ENCODE assay signal across 8 cellular contexts in genomic region chr17:48611213-48611612, GRCh38. TPM values are rescaled to one million over a fixed set of nuclear protein-coding genes. Genes with fewer than 3 reads are reported as not detected.
A peak's percentile ranks its signal among the peaks of the same experiment; 100 is the strongest.
DNase-seq lines count a peak whose midpoint lies in the region; ATAC-seq and TF ChIP-seq lines count a peak whose summit lies in the region.

No MANE protein-coding gene starts in this region.

- H3K27me3 ChIP-seq in WERI-Rb-1 (ENCODE audit: insufficient read depth, low read depth, severe bottlenecking) (peaks cover 73% of the 10 kb centered on the region), upper lobe of right lung (peaks cover 95% of the 10 kb centered on the region)

- peak overlapping the region; percentile 91 for H3K4me3 ChIP-seq in WERI-Rb-1 (ENCODE audit: low read depth, low read length)
- peak overlapping the region; percentile 64 for H3K4me3 ChIP-seq in upper lobe of right lung

- H3K9me3 ChIP-seq in WERI-Rb-1 (ENCODE audit: severe bottlenecking) (no peaks in the 10 kb centered on the region), upper lobe of right lung (no peaks in the 10 kb centered on the region)

- H3K27me3 Mint-ChIP-seq in activated naive CD4-positive, alpha-beta T cell treated with anti-CD3 and anti-CD28 coated beads for 36 hours (ENCODE audit: low read depth): peaks cover 74% of the 10 kb centered on the region

- H3K27ac ChIP-seq in WERI-Rb-1 (peak overlapping the region; percentile 59), upper lobe of right lung (peak overlapping the region; percentile 78)

- peak overlapping the region; percentile 89 for H3K4me3 Mint-ChIP-seq in activated naive CD4-positive, alpha-beta T cell treated with anti-CD3 and anti-CD28 coated beads for 36 hours

- TF ChIP-seq CTCF in WERI-Rb-1 (IDR thresholded peaks at IDR 0.05; ENCODE audit: low read depth, low read length): no peak
- no peak for TF ChIP-seq CTCF in upper lobe of right lung (IDR thresholded peaks at IDR 0.05)
- no peak for TF ChIP-seq CTCF in GM20000 (IDR thresholded peaks at IDR 0.05; ENCODE audit: extremely low read depth, missing control alignments)

- H3K9me3 Mint-ChIP-seq in activated naive CD4-positive, alpha-beta T cell treated with anti-CD3 and anti-CD28 coated beads for 36 hours: no peaks in the 10 kb centered on the region

- peaks cover 29% of the 10 kb centered on the region for H3K4me1 ChIP-seq in upper lobe of right lung

- intact Hi-C loops in activated naive CD4-positive, alpha-beta T cell treated with anti-CD3 and anti-CD28 coated beads for 36 hours (cut with micrococcal nuclease): loop anchor here (5.0 kb wide), 1 partner anchor 111 kb away; the partner anchor contains the start of genes PRAC1 and PRAC2
- intact Hi-C loops in left colon (cut with DNase I, micrococcal nuclease) (no loop called here), upper lobe of right lung (cut with DNase I) (loop anchor here (10.0 kb wide), 1 partner anchor 266 kb away; no protein-coding TSS in a partner anchor)

- H3K27ac Mint-ChIP-seq in activated naive CD4-positive, alpha-beta T cell treated with anti-CD3 and anti-CD28 coated beads for 36 hours: no peak overlapping the region

- H3K4me1 Mint-ChIP-seq in activated naive CD4-positive, alpha-beta T cell treated with anti-CD3 and anti-CD28 coated beads for 36 hours (ENCODE audit: low read depth): peaks cover 34% of the 10 kb centered on the region

- CTCF ChIA-PET in activated naive CD4-positive, alpha-beta T cell treated with anti-CD3 and anti-CD28 coated beads for 36 hours (lab: Charles Lee): no interaction called here

- peak; percentile 14 for ATAC-seq in left colon
- peak; percentile 11 for ATAC-seq in upper lobe of right lung
- no peak for ATAC-seq in HG02870 (IDR thresholded peaks at IDR 0.05; ENCODE audit: unreplicated experiment)

- no peak for DNase-seq in activated naive CD4-positive, alpha-beta T cell treated with anti-CD3 and anti-CD28 coated beads for 36 hours
- no peak for DNase-seq in activated naive CD4-positive, alpha-beta T cell treated with anti-CD3 and anti-CD28 coated beads, Interleukin-2, amount 50 U/mL, for 16 hours
- DNase-seq in WERI-Rb-1 (no peak), left colon (peak in 1 of 2 donors; percentile 54), upper lobe of right lung (no peak), NOMO-1 (lab: John Stamatoyannopoulos, UW; ENCODE audit: unreplicated experiment in 2 of 2) (no peak), GM20000 (ENCODE audit: low spot score) (no peak)

- no peaks in the 10 kb centered on the region for H3K36me3 Mint-ChIP-seq in activated naive CD4-positive, alpha-beta T cell treated with anti-CD3 and anti-CD28 coated beads for 36 hours (ENCODE audit: low read depth)

- no peaks in the 10 kb centered on the region for H3K36me3 ChIP-seq in WERI-Rb-1
- H3K36me3 ChIP-seq in upper lobe of right lung: no peaks in the 10 kb centered on the region

RNA-seq across cellular contexts. Expression of gene HOXB7, which starts 0.4 kb away (rescaled TPM):
- total RNA-seq in activated naive CD4-positive, alpha-beta T cell treated with anti-CD3 and anti-CD28 coated beads for 36 hours: under 1 TPM in 1 of 2 experiments, not detected in 1; 0.29 TPM
- 10 to 100 TPM; 26.6 to 30.2 TPM for total RNA-seq in left colon
- total RNA-seq in upper lobe of right lung: 1.2 TPM

RNA-seq across cellular contexts. Expression of gene HOXB8, which starts 3.9 kb away (rescaled TPM):
- not detected for total RNA-seq in activated naive CD4-positive, alpha-beta T cell treated with anti-CD3 and anti-CD28 coated beads for 36 hours
- total RNA-seq in left colon (1 to 10 TPM; 6.3 TPM), upper lobe of right lung (1.0 TPM)

RNA-seq across cellular contexts. Expression of gene HOXB6, which starts 6.4 kb away (rescaled TPM):
- not detected for total RNA-seq in activated naive CD4-positive, alpha-beta T cell treated with anti-CD3 and anti-CD28 coated beads for 36 hours
- total RNA-seq in left colon (10 to 100 TPM; 39.3 to 43.3 TPM), upper lobe of right lung (4.9 TPM)

RNA-seq across cellular contexts. Expression of gene HOXB9, which starts 14.9 kb away (rescaled TPM):
- 1 to 10 TPM; 6.7 to 6.9 TPM for total RNA-seq in activated naive CD4-positive, alpha-beta T cell treated with anti-CD3 and anti-CD28 coated beads for 36 hours
- total RNA-seq in left colon (10 to 100 TPM; 35.9 to 59.2 TPM), upper lobe of right lung (not detected)

RNA-seq across cellular contexts. Expression of gene HOXB5, which starts 17.6 kb away (rescaled TPM):
- total RNA-seq in activated naive CD4-positive, alpha-beta T cell treated with anti-CD3 and anti-CD28 coated beads for 36 hours: not detected
- total RNA-seq in left colon (10 to 100 TPM; 14.5 to 16.4 TPM), upper lobe of right lung (4.4 TPM)

Comparison
In these comparisons a context has a peak if more than half of its experiments do, and no peak if none do; other contexts are left out.
1. RNA of gene HOXB7, which starts 0.4 kb away (total RNA-seq): 26.6 to 30.2 TPM in left colon; 1.2 TPM in upper lobe of right lung (single experiment) and 0.29 TPM in activated naive CD4-positive, alpha-beta T cell treated with anti-CD3 and anti-CD28 coated beads for 36 hours; every median in the first group is over 10 times any median in the second.
2. intact Hi-C loops: an anchor here in activated naive CD4-positive, alpha-beta T cell treated with anti-CD3 and anti-CD28 coated beads for 36 hours (5.0 kb wide) and upper lobe of right lung (10.0 kb wide); none called in left colon.